12 cellular contexts compared by ENCODE assay signal in genomic region chr12:4858385-4858784, GRCh38. TPM values are rescaled to one million over a fixed set of nuclear protein-coding genes. Genes with fewer than 3 reads are reported as not detected.
A peak's percentile ranks its signal among the peaks of the same experiment; 100 is the strongest.
DNase-seq lines count a peak whose midpoint lies in the region; ATAC-seq, FAIRE-seq and TF ChIP-seq lines count a peak whose summit lies in the region.
"Had no signal": no experiment of that assay in that cellular context is flagged by ENCODE, and none has a peak within 500 bp of the region (broad histone marks: within the 10 kb centered on the region; RNA-seq: fewer than 3 reads in every experiment).

No MANE protein-coding gene starts in this region.

- H3K27me3 ChIP-seq in ascending aorta: no peaks in the 10 kb centered on the region
- H3K27me3 ChIP-seq in HepG2 (ENCODE audit: control insufficient read depth in 1 of 2, insufficient read depth in 2 of 2, low read length in 2 of 2): peaks cover 0 to 53% of the 10 kb centered on the region in 2 experiments; a peak in 4 of 5 replicates
- H3K27me3 ChIP-seq in upper lobe of right lung: peaks cover 28% of the 10 kb centered on the region
- no peaks in the 10 kb centered on the region for H3K27me3 ChIP-seq in effector memory CD4-positive, alpha-beta T cell (replicated peaks; ENCODE audit: control insufficient read depth, insufficient read depth, low read length, poor library complexity, severe bottlenecking)

- H2AFZ ChIP-seq in HepG2 (ENCODE audit: low read length): no peak overlapping the region

- CTCF ChIA-PET in MCF 10A (lab: Yijun Ruan, JAX): interaction anchor here (0.6 to 8.1 kb wide), 43 partner anchors 8 to 1179 kb away, joined by 3 to 101 read pairs (median 5); no protein-coding TSS in a partner anchor
- CTCF ChIA-PET in HepG2 (lab: Yijun Ruan, JAX; ENCODE audit: low intra/inter-chr PET ratio, low total read pairs): interaction anchor here (4.2 kb wide), 1 partner anchor 143 kb away, joined by 40 read pairs; no protein-coding TSS in a partner anchor

- H3K27me3 Mint-ChIP-seq in MCF 10A (ENCODE audit: insufficient read depth, unreplicated experiment): peaks cover 40% of the 10 kb centered on the region

- POLR2A ChIA-PET in MCF 10A (lab: Yijun Ruan, JAX): no interaction called here
- POLR2A ChIA-PET in HepG2 (lab: Yijun Ruan, JAX): no interaction called here

- H3K9me3 Mint-ChIP-seq in MCF 10A (ENCODE audit: unreplicated experiment): no peaks in the 10 kb centered on the region
- H3K9me3 Mint-ChIP-seq: CD4-positive, CD25-positive, alpha-beta regulatory T cell had no signal

- H3K4me1 Mint-ChIP-seq in MCF 10A (ENCODE audit: insufficient read depth, unreplicated experiment): no peaks in the 10 kb centered on the region

- H3K4me2 ChIP-seq in HepG2 (ENCODE audit: low read depth, low read length): peak overlapping the region; percentile 79

- H3K27ac ChIP-seq in ascending aorta (no peak overlapping the region), HepG2 (ENCODE audit: extremely low read length, insufficient read depth, low read length) (no peak overlapping the region), upper lobe of right lung (no peak overlapping the region)
- no peak overlapping the region for H3K27ac ChIP-seq in effector memory CD4-positive, alpha-beta T cell (ENCODE audit: insufficient read depth, low read length, poor library complexity, severe bottlenecking)

- TF ChIP-seq EP300 in HepG2 (IDR thresholded peaks at IDR 0.05; ENCODE audit: low read depth in 2 of 2, low read length in 2 of 2) (no peak), HepG2 (CRISPR knock-in tag; IDR thresholded peaks at IDR 0.05; ENCODE audit: borderline replicate concordance) (no peak)

- TF ChIP-seq RAD21 in HepG2 (CRISPR knock-in tag; IDR thresholded peaks at IDR 0.05): no peak

- H3K36me3 ChIP-seq in ascending aorta (no peaks in the 10 kb centered on the region), HepG2 (replicated peaks in 1 of 2; ENCODE audit: control insufficient read depth in 1 of 2, insufficient read depth in 2 of 2, low read length in 2 of 2) (no peaks in the 10 kb centered on the region), upper lobe of right lung (no peaks in the 10 kb centered on the region)
- no peaks in the 10 kb centered on the region for H3K36me3 ChIP-seq in effector memory CD4-positive, alpha-beta T cell (ENCODE audit: control insufficient read depth, insufficient read depth, low read length)

- TF ChIP-seq CTCF in MCF 10A (IDR thresholded peaks at IDR 0.05; ENCODE audit: unreplicated experiment) (no peak), ascending aorta (IDR thresholded peaks at IDR 0.05) (peak in 2 of 3 experiments; percentile 6 to 13), HepG2 (CRISPR knock-in tag; IDR thresholded peaks at IDR 0.05) (peak; percentile 54), upper lobe of right lung (IDR thresholded peaks at IDR 0.05) (peak; percentile 9)

- in situ Hi-C loops in T47D (cut with HindIII; ENCODE audit: low pct_unique_long_range_greater_than_20kb, low sequenced_read_pairs) (no loop called here), HepG2 (cut with HindIII; ENCODE audit: extremely low pct_ligation_motif_present, low pct_unique_long_range_greater_than_20kb) (loop anchor here (5.0 kb wide), 2 partner anchors 144 to 229 kb away; no protein-coding TSS in a partner anchor), ACHN (cut with HindIII; ENCODE audit: low pct_ligation_motif_present, low pct_unique_long_range_greater_than_20kb, low sequenced_read_pairs) (no loop called here)

- peaks cover 3 to 10% of the 10 kb centered on the region in 2 donors for H3K4me1 ChIP-seq in ascending aorta
- peaks cover 10% of the 10 kb centered on the region for H3K4me1 ChIP-seq in HepG2 (ENCODE audit: insufficient read depth, low read length)
- H3K4me1 ChIP-seq in upper lobe of right lung: peaks cover 3% of the 10 kb centered on the region
- peaks cover 12% of the 10 kb centered on the region for H3K4me1 ChIP-seq in effector memory CD4-positive, alpha-beta T cell (ENCODE audit: control insufficient read depth, insufficient read depth, low read length, poor library complexity, severe bottlenecking)

- no peak overlapping the region for H3K4me3 Mint-ChIP-seq in MCF 10A (ENCODE audit: unreplicated experiment)

- ATAC-seq in HepG2 (peak; percentile 93), upper lobe of right lung (peak; percentile 41), GM21390 (IDR thresholded peaks at IDR 0.05; ENCODE audit: unreplicated experiment) (no peak)

- FAIRE-seq in HepG2 (lab: Jason Lieb, UNC): peak; percentile 4

- no peak overlapping the region for H3K27ac Mint-ChIP-seq in MCF 10A (ENCODE audit: low read depth, unreplicated experiment)

- intact Hi-C loops in MCF 10A (cut with micrococcal nuclease): no loop called here
- intact Hi-C loops in ascending aorta (cut with DNase I): loop anchor here (5.0 kb wide), 1 partner anchor 569 kb away; no protein-coding TSS in a partner anchor
- intact Hi-C loops in HepG2 (cut with micrococcal nuclease; ENCODE audit: unreplicated experiment): no loop called here
- intact Hi-C loops in upper lobe of right lung (cut with DNase I): no loop called here

- H3K9me3 ChIP-seq in ascending aorta: no peaks in the 10 kb centered on the region
- no peaks in the 10 kb centered on the region for H3K9me3 ChIP-seq in HepG2 (ENCODE audit: low read length)
- no peaks in the 10 kb centered on the region for H3K9me3 ChIP-seq in upper lobe of right lung
- H3K9me3 ChIP-seq in effector memory CD4-positive, alpha-beta T cell (ENCODE audit: control insufficient read depth, low read length): no peaks in the 10 kb centered on the region

- H4K20me1 ChIP-seq in HepG2 (ENCODE audit: insufficient read depth, low read length): no peaks in the 10 kb centered on the region

- no peak overlapping the region for H3K9ac ChIP-seq in HepG2 (ENCODE audit: insufficient read depth, low read depth, low read length)

- H3K4me3 ChIP-seq in ascending aorta: peak overlapping the region in 1 of 2 donors; percentile 41
- peak overlapping the region in 1 of 3 experiments; percentile 48; a peak in 1 of 6 replicates for H3K4me3 ChIP-seq in HepG2 (replicated peaks in 1 of 3; ENCODE audit: insufficient read depth in 1 of 3, low read depth in 2 of 3, low read length in 3 of 3)
- H3K4me3 ChIP-seq in upper lobe of right lung: no peak overlapping the region
- no peak overlapping the region for H3K4me3 ChIP-seq in effector memory CD4-positive, alpha-beta T cell (ENCODE audit: insufficient read depth, low read depth, low read length, poor library complexity, severe bottlenecking)

- DNase-seq in T47D (ENCODE audit: low read depth in 1 of 2, low spot score in 1 of 2) (peak; percentile 3 to 55), MCF 10A (ENCODE audit: unreplicated experiment) (no peak), ascending aorta (ENCODE audit: low spot score in 2 of 2) (no peak), HepG2 (ENCODE audit: low spot score) (peak; percentile 32), upper lobe of right lung (no peak), ACHN (no peak)
- no peak for DNase-seq in effector memory CD4-positive, alpha-beta T cell

- TF ChIP-seq POLR2A in HepG2 (IDR thresholded peaks at IDR 0.05; ENCODE audit: insufficient read depth in 1 of 2, low read depth in 2 of 2, low read length in 2 of 2): no peak

- WGBS in HepG2 (ENCODE audit: low lambda C conversion rate): 4% methylated on average over 7 of the region's 9 CpGs

- no peaks in the 10 kb centered on the region for H3K79me2 ChIP-seq in HepG2 (ENCODE audit: insufficient read depth, low read length)

- BruUV-seq in MCF 10A (replicated peaks; lab: Mats Ljungman, UMichigan) (no TSS peak), HepG2 (replicated peaks; lab: Mats Ljungman, UMichigan) (no TSS peak)

- H3K36me3 Mint-ChIP-seq in MCF 10A (ENCODE audit: insufficient read depth, unreplicated experiment): no peaks in the 10 kb centered on the region
- H3K36me3 Mint-ChIP-seq: CD4-positive, CD25-positive, alpha-beta regulatory T cell had no signal

TF ChIP-seq in HepG2, 621 proteins besides CTCF, POLR2A, EP300 and RAD21 (continues in another document):
- no peak for TF ChIP-seq ZNF776 (CRISPR knock-in tag; IDR thresholded peaks at IDR 0.05)

RNA-seq across cellular contexts. Expression of gene KCNA1, which starts 51.3 kb away (rescaled TPM):
- not detected in 2 replicates for total RNA-seq in MCF 10A (2022)
- total RNA-seq in ascending aorta: not detected
- total RNA-seq in HepG2 (2016; rRNA removed; fragmentation: Illumina TruSeq; extraction: Trizol): not detected in 2 replicates
- total RNA-seq in HepG2 (2016; cell fraction: cytosol; rRNA removed; fragmentation: Illumina TruSeq; extraction: Trizol; ENCODE audit: low read depth): not detected in 2 replicates
- total RNA-seq in HepG2 (2016; cell fraction: insoluble cytoplasmic fraction; rRNA removed; fragmentation: Illumina TruSeq; extraction: Trizol): not detected in 2 replicates
- not detected in 2 replicates for total RNA-seq in HepG2 (2016; cell fraction: membrane; rRNA removed; fragmentation: Illumina TruSeq; extraction: Trizol)
- not detected in 2 replicates for total RNA-seq in HepG2 (2016; cell fraction: nucleus; rRNA removed; fragmentation: Illumina TruSeq; extraction: Trizol)
- not detected in 2 replicates for polyA plus RNA-seq in HepG2 (2011; rRNA removed)
- polyA plus RNA-seq in HepG2 (2011; cell fraction: cytosol; rRNA removed): not detected in 2 replicates
- not detected in 2 replicates for polyA plus RNA-seq in HepG2 (2011; cell fraction: nucleus; rRNA removed)
- polyA plus RNA-seq in HepG2 (2012): not detected in 2 replicates
- polyA plus RNA-seq in HepG2 (2016; cell fraction: cytosol; fragmentation: Illumina TruSeq; extraction: Trizol; ENCODE audit: low read depth): not detected in 2 replicates
- polyA plus RNA-seq in HepG2 (2016; cell fraction: insoluble cytoplasmic fraction; fragmentation: Illumina TruSeq; extraction: Trizol; ENCODE audit: low read depth): not detected in 2 replicates
- not detected in 2 replicates for polyA plus RNA-seq in HepG2 (2016; cell fraction: membrane; fragmentation: Illumina TruSeq; extraction: Trizol; ENCODE audit: low read depth)
- not detected in 2 replicates for polyA plus RNA-seq in HepG2 (2016; cell fraction: nucleus; fragmentation: Illumina TruSeq; extraction: Trizol; ENCODE audit: insufficient read depth, low read depth)
- not detected in 2 replicates for polyA minus RNA-seq in HepG2 (2011; rRNA and poly(A)+ RNA removed; ENCODE audit: low replicate concordance)
- polyA minus RNA-seq in HepG2 (2011; cell fraction: cytosol; rRNA and poly(A)+ RNA removed): not detected in 2 replicates
- polyA minus RNA-seq in HepG2 (2011; cell fraction: nucleus; rRNA and poly(A)+ RNA removed): not detected in 2 replicates
- total RNA-seq in upper lobe of right lung: not detected
- total RNA-seq: CD4-positive, CD25-positive, alpha-beta regulatory T cell; pulmonary artery endothelial cell; RPMI7951 had no signal
- polyA plus RNA-seq: CD4-positive, CD25-positive, alpha-beta regulatory T cell; esophagus had no signal

Comparison
In these comparisons a context has a peak if more than half of its experiments do, and no peak if none do; other contexts are left out.
1. DNase-seq: peak in T47D (2 of 2) and HepG2 (single experiment); none in MCF 10A (single experiment), ascending aorta (0 of 2), upper lobe of right lung (single experiment), ACHN (single experiment) and effector memory CD4-positive, alpha-beta T cell (0 of 3).